In genomic region chr7:102464577-102465280, GRCh38 we compare ENCODE assay signal across 1 cellular context.
TF ChIP-seq lines count a peak whose summit lies in the region.

Gene ALKBH4, minus strand, starts transcription at chr7:102464863. Its CDS starts 27 bp downstream, at chr7:102464836.
Gene LRWD1, plus strand, starts transcription at chr7:102464984. Its CDS starts 97 bp downstream, at chr7:102465081.

TF ChIP-seq in K562, 482 proteins besides CTCF, POLR2A, EP300 and RAD21 (continued from another document and continues in another):
- TF ChIP-seq ZNF318 (IDR thresholded peaks at IDR 0.05; ENCODE audit: borderline replicate concordance in 1 of 2, low read depth in 1 of 2) = no peak
- peak; percentile 62; the same call in 1 of the 2 replicates for TF ChIP-seq ZNF766 (CRISPR knock-in tag; conservative IDR thresholded peaks at IDR 0.05)
- no peak for TF ChIP-seq SMAD3 (CRISPR knock-in tag; conservative IDR thresholded peaks at IDR 0.05)
- peak; percentile 48 for TF ChIP-seq NFIC (IDR thresholded peaks at IDR 0.05)
- no peak for TF ChIP-seq HNRNPH1 (optimal IDR thresholded peaks at IDR 0.05; ENCODE audit: low read depth, low read length)
- TF ChIP-seq ELF1 (tag; IDR thresholded peaks at IDR 0.05) = peak; percentile 94
- peak; percentile 99 for TF ChIP-seq HCFC1 (IDR thresholded peaks at IDR 0.05; ENCODE audit: low read depth, low read length)
- peak; percentile 92 for TF ChIP-seq KLF1 (tag; IDR thresholded peaks at IDR 0.05)
- peak; percentile 59; the same call in 1 of the 2 replicates for TF ChIP-seq TAF7 (tag; IDR thresholded peaks at IDR 0.05)
- no peak for TF ChIP-seq SRSF7 (optimal IDR thresholded peaks at IDR 0.05; ENCODE audit: low read depth, low read length)
- TF ChIP-seq MTA1 (IDR thresholded peaks at IDR 0.05; ENCODE audit: borderline replicate concordance) = no peak
- no peak for TF ChIP-seq MEF2D (tag; conservative IDR thresholded peaks at IDR 0.05; ENCODE audit: low read depth)
- TF ChIP-seq SPI1 (IDR thresholded peaks at IDR 0.05; ENCODE audit: borderline replicate concordance, low read depth, low read length) = peak; percentile 67; the same call in 1 of the 2 replicates
- TF ChIP-seq ERF (CRISPR knock-in tag; IDR thresholded peaks at IDR 0.05) = no peak; the same call in 1 of the 2 replicates
- TF ChIP-seq ZNF77 (CRISPR knock-in tag; IDR thresholded peaks at IDR 0.05) = no peak
- TF ChIP-seq ZNF224 (CRISPR knock-in tag; IDR thresholded peaks at IDR 0.05) = no peak
- TF ChIP-seq SAP30 (IDR thresholded peaks at IDR 0.05; ENCODE audit: borderline replicate concordance, insufficient read depth, low read depth, low read length, poor library complexity, severe bottlenecking) = peak; percentile 74
- no peak for TF ChIP-seq MTF1 (CRISPR knock-in tag; IDR thresholded peaks at IDR 0.05; ENCODE audit: borderline replicate concordance)
- TF ChIP-seq ZNF277 (CRISPR knock-in tag; IDR thresholded peaks at IDR 0.05; ENCODE audit: borderline replicate concordance) = no peak
- no peak for TF ChIP-seq FOXJ2 (tag; IDR thresholded peaks at IDR 0.05)
- peak; percentile 74; the same call in 1 of the 2 replicates for TF ChIP-seq ESRRA (IDR thresholded peaks at IDR 0.05; ENCODE audit: borderline replicate concordance, low read depth)
- TF ChIP-seq ZNF134 (CRISPR knock-in tag; conservative IDR thresholded peaks at IDR 0.05) = no peak
- TF ChIP-seq LCOR (CRISPR knock-in tag; IDR thresholded peaks at IDR 0.05) = peak; percentile 62
- TF ChIP-seq PREB (CRISPR knock-in tag; IDR thresholded peaks at IDR 0.05) = peak; percentile 95; the same call in 1 of the 2 replicates
- no peak for TF ChIP-seq PHB (CRISPR knock-in tag; IDR thresholded peaks at IDR 0.05)
- TF ChIP-seq PCBP2 (IDR thresholded peaks at IDR 0.05; ENCODE audit: low read depth, low read length, poor library complexity, severe bottlenecking) = no peak
- TF ChIP-seq RBBP5 (IDR thresholded peaks at IDR 0.05; ENCODE audit: borderline replicate concordance, insufficient read depth, low read length, poor library complexity, severe bottlenecking) = peak; percentile 97
- 0 out of 2 replicates have a peak, but pooled peaks have one; percentile 13 for TF ChIP-seq GATAD2A (IDR thresholded peaks at IDR 0.05)
- TF ChIP-seq ZBTB11 (CRISPR knock-in tag; IDR thresholded peaks at IDR 0.05) = peak in 2 of 3 experiments; percentile 41 to 86; a peak in 2 of 6 replicates
- no peak for TF ChIP-seq ETS2 (tag; IDR thresholded peaks at IDR 0.05; ENCODE audit: borderline replicate concordance, poor library complexity, severe bottlenecking)
- peak; percentile 64 to 94 (median 93) for TF ChIP-seq YY1 (IDR thresholded peaks at IDR 0.05; ENCODE audit: borderline replicate concordance in 1 of 3, control insufficient read depth in 1 of 3, extremely low read depth in 1 of 3, insufficient read depth in 3 of 3, insufficient read length in 1 of 3, insufficient replicate concordance in 2 of 3, low read depth in 1 of 3, low read length in 2 of 3)
- TF ChIP-seq GATA2 (CRISPR knock-in tag; IDR thresholded peaks at IDR 0.05) = peak; percentile 6; the same call in 1 of the 2 replicates
- TF ChIP-seq BACH1 (tag; IDR thresholded peaks at IDR 0.05) = no peak
- TF ChIP-seq USF2 (CRISPR knock-in tag; IDR thresholded peaks at IDR 0.05) = peak; percentile 53
- TF ChIP-seq ZNF551 (CRISPR knock-in tag; IDR thresholded peaks at IDR 0.05) = no peak
- TF ChIP-seq ZNF589 (CRISPR knock-in tag; IDR thresholded peaks at IDR 0.05; ENCODE audit: low read depth) = no peak
- no peak for TF ChIP-seq ZNF695 (CRISPR knock-in tag; IDR thresholded peaks at IDR 0.05)
- no peak for TF ChIP-seq EZH2 (IDR thresholded peaks at IDR 0.05; ENCODE audit: borderline replicate concordance, low read depth, low read length)
- no peak for TF ChIP-seq ZNF76 (CRISPR knock-in tag; IDR thresholded peaks at IDR 0.05; ENCODE audit: borderline replicate concordance)
- no peak for TF ChIP-seq ZNF584 (CRISPR knock-in tag; IDR thresholded peaks at IDR 0.05; ENCODE audit: low read depth)
- no peak for TF ChIP-seq ZNF518B (CRISPR knock-in tag; IDR thresholded peaks at IDR 0.05)
- peak; percentile 95; the same call in 1 of the 2 replicates for TF ChIP-seq RBM34 (IDR thresholded peaks at IDR 0.05; ENCODE audit: borderline replicate concordance, insufficient read depth, low read length)
- peak; percentile 77 for TF ChIP-seq CREB1 (IDR thresholded peaks at IDR 0.05)
- peak; percentile 78 for TF ChIP-seq CREB1 (CRISPR knock-in tag; IDR thresholded peaks at IDR 0.05)
- no peak; the same call in 1 of the 2 replicates for TF ChIP-seq ZNF232 (CRISPR knock-in tag; IDR thresholded peaks at IDR 0.05)
- no peak for TF ChIP-seq SIRT6 (IDR thresholded peaks at IDR 0.05; ENCODE audit: low read depth, low read length)
- peak; percentile 79 for TF ChIP-seq TBP (optimal IDR thresholded peaks at IDR 0.05; ENCODE audit: low read depth, low read length)
- TF ChIP-seq MYC (IDR thresholded peaks at IDR 0.05; ENCODE audit: low read depth, low read length) = peak; percentile 97
- TF ChIP-seq MYC (CRISPR knock-in tag; IDR thresholded peaks at IDR 0.05; ENCODE audit: borderline replicate concordance, low read depth) = no peak
- TF ChIP-seq L3MBTL2 (IDR thresholded peaks at IDR 0.05) = peak; percentile 87
- TF ChIP-seq ATF7 (IDR thresholded peaks at IDR 0.05) = peak; percentile 87
- no peak for TF ChIP-seq NR2C1 (IDR thresholded peaks at IDR 0.05)
- TF ChIP-seq NR2C1 (tag; IDR thresholded peaks at IDR 0.05) = 0 out of 2 replicates have a peak, but pooled peaks have one; percentile 8
